In the genomic region with DNA sequence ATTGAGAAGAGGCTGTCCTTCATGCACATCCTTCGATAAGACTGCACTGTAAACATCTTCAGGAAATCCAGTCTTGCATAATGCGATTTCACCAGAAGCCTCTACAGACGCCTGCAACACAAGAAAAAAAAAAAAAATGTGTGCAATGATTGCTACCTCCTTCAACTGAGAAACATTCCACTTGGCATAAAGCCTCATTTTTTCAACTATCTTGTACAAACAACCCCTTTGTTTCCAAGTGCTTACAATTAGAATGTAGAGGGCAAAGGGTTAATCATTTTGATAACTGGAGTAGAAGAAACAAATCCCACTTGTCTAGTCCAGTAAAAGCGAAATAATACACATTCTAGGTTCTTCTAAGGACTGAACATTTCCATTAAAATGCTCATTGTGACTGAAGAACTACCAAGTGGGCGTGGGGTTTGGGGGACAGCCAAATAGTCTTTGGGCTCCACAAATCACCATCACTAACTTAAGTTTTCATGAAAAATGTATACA, we compare ENCODE assay signal across 13 cellular contexts. TPM values are rescaled to one million over a fixed set of nuclear protein-coding genes. Genes with fewer than 3 reads are reported as not detected.
DNase-seq lines count a peak whose midpoint lies in the region; FAIRE-seq and TF ChIP-seq lines count a peak whose summit lies in the region.
"Had no signal": no experiment of that assay in that cellular context is flagged by ENCODE, and none has a peak within 500 bp of the region (broad histone marks: within the 10 kb centered on the region; RNA-seq: fewer than 3 reads in every experiment).

No MANE protein-coding gene starts in this region.

- H4K20me1 ChIP-seq in BLaER1 treated with 17β-estradiol and CSF1 and Interleukin-3, amounts not matched to agents 10 nM and 100 nM: no peaks in the 10 kb centered on the region

- TF ChIP-seq CTCF in brain microvascular endothelial cell (IDR thresholded peaks at IDR 0.05; ENCODE audit: low read depth, low read length, missing control alignments): no peak
- no peak for TF ChIP-seq CTCF in liver (IDR thresholded peaks at IDR 0.05; ENCODE audit: low read depth, low read length, missing input control)

- H3K4me3 ChIP-seq in BLaER1 treated with 17β-estradiol and CSF1 and Interleukin-3, amounts not matched to agents 10 nM and 100 nM: no peak overlapping the region
- H3K4me3 ChIP-seq in brain microvascular endothelial cell (ENCODE audit: low read depth, low read length): no peak overlapping the region
- H3K4me3 ChIP-seq in liver (ENCODE audit: low read depth in 1 of 3, low read length in 3 of 3): no peak overlapping the region

- H3K9ac ChIP-seq in BLaER1 treated with 17β-estradiol and CSF1 and Interleukin-3, amounts not matched to agents 10 nM and 100 nM: no peak overlapping the region
- H3K9ac ChIP-seq in liver (ENCODE audit: low read depth in 1 of 2, low read length in 2 of 2): no peak overlapping the region

- WGBS in liver: 49% methylated on average over 5 of the region's 5 CpGs

- peak overlapping the region in 3 of 11 experiments; percentile 14 to 57 (median 27); a peak in 4 of 22 replicates for H3K27ac ChIP-seq in BLaER1 treated with 17β-estradiol and CSF1 and Interleukin-3, amounts not matched to agents 10 nM and 100 nM
- H3K27ac ChIP-seq in brain microvascular endothelial cell (no peak overlapping the region), liver (ENCODE audit: low read depth in 1 of 2, low read length in 2 of 2) (no peak overlapping the region)

- peak in 1 of 2 donors; percentile 20 for TF ChIP-seq RAD21 in liver (IDR thresholded peaks at IDR 0.05)

- no peak for FAIRE-seq in GM12891 (lab: Jason Lieb, UNC)
- FAIRE-seq: colon had no signal

- DNase-seq in NCI-H1105 treated with DMSO at 0.1 percent for 48 hours (lab: John Stamatoyannopoulos, UW): peak; percentile 55
- peak; percentile 62 for DNase-seq in brain microvascular endothelial cell
- DNase-seq in COLO668 (lab: John Stamatoyannopoulos, UW; ENCODE audit: unreplicated experiment): no peak
- DNase-seq in NCI-H345 (lab: John Stamatoyannopoulos, UW): no peak
- DNase-seq in KBM-7: no peak
- DNase-seq in GM12891 (ENCODE audit: insufficient read length, low spot score): no peak
- DNase-seq: activated CD4-positive, alpha-beta T cell treated with anti-CD3 and anti-CD28 coated beads, Interleukin-2, amount 10 ng/mL, durations not matched to agents 24 days and 14 days; CD4-positive, CD25-positive, alpha-beta regulatory T cell; NCI-H526 treated with DMSO at 0.1 percent for 48 hours; stimulated activated CD4-positive, alpha-beta T cell treated with anti-CD3 and anti-CD28 coated beads, Interleukin-4, amount 100 ng/mL, for 1 hour had no signal

- no peaks in the 10 kb centered on the region for H3K27me3 ChIP-seq in BLaER1 treated with 17β-estradiol and CSF1 and Interleukin-3, amounts not matched to agents 10 nM and 100 nM
- no peaks in the 10 kb centered on the region for H3K27me3 ChIP-seq in brain microvascular endothelial cell (replicated peaks)
- H3K27me3 ChIP-seq in liver (ENCODE audit: control insufficient read depth in 4 of 4, insufficient read depth in 4 of 4, low read length in 3 of 4): no peaks in the 10 kb centered on the region

- peaks cover 6 to 19% (median 11%) of the 10 kb centered on the region in 10 experiments; a peak in 19 of 20 replicates for H3K4me1 ChIP-seq in BLaER1 treated with 17β-estradiol and CSF1 and Interleukin-3, amounts not matched to agents 10 nM and 100 nM
- H3K4me1 ChIP-seq in liver (ENCODE audit: control insufficient read depth in 4 of 4, insufficient read depth in 4 of 4, low read length in 3 of 4): peaks cover 0 to 42% (median 5%) of the 10 kb centered on the region in 4 donors

- H3K36me3 ChIP-seq in BLaER1 treated with 17β-estradiol and CSF1 and Interleukin-3, amounts not matched to agents 10 nM and 100 nM: no peaks in the 10 kb centered on the region
- H3K36me3 ChIP-seq in brain microvascular endothelial cell (replicated peaks): peaks cover 2% of the 10 kb centered on the region
- no peaks in the 10 kb centered on the region for H3K36me3 ChIP-seq in liver (ENCODE audit: control insufficient read depth in 4 of 4, insufficient read depth in 3 of 4, low read depth in 1 of 4, low read length in 3 of 4)

- peak overlapping the region in 7 of 11 experiments; percentile 9 to 45 (median 29); a peak in 5 of 22 replicates for H3K4me2 ChIP-seq in BLaER1 treated with 17β-estradiol and CSF1 and Interleukin-3, amounts not matched to agents 10 nM and 100 nM

- no peak for TF ChIP-seq POLR2A in GM12891 (IDR thresholded peaks at IDR 0.05; ENCODE audit: low read depth, low read length)

- in situ Hi-C loops in brain microvascular endothelial cell (cut with HindIII; ENCODE audit: low pct_ligation_motif_present, low sequenced_read_pairs) (no loop called here), KBM-7 (cut with MboI; ENCODE audit: low pct_unique_long_range_greater_than_20kb, low sequenced_read_pairs) (no loop called here)

- no peaks in the 10 kb centered on the region for H3K9me3 ChIP-seq in BLaER1 treated with 17β-estradiol and CSF1 and Interleukin-3, amounts not matched to agents 10 nM and 100 nM (replicated peaks in 1 of 11)
- no peaks in the 10 kb centered on the region for H3K9me3 ChIP-seq in liver (ENCODE audit: control insufficient read depth in 4 of 4, low read length in 3 of 4)

TF ChIP-seq in liver, 16 proteins besides CTCF, POLR2A, EP300 and RAD21:
- TF ChIP-seq RXRA (IDR thresholded peaks at IDR 0.05) (peak in 1 of 2 donors; percentile 8), NR2F2 (IDR thresholded peaks at IDR 0.05) (peak; percentile 46), JUND (IDR thresholded peaks at IDR 0.05) (no peak), SP1 (IDR thresholded peaks at IDR 0.05) (no peak)
- TF ChIP-seq, protein P1, sequence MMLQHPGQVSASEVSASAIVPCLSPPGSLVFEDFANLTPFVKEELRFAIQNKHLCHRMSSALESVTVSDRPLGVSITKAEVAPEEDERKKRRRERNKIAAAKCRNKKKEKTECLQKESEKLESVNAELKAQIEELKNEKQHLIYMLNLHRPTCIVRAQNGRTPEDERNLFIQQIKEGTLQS (IDR thresholded peaks at IDR 0.05): no peak

TF ChIP-seq in GM12891, 5 proteins besides CTCF, POLR2A, EP300 and RAD21:
- TF ChIP-seq TAF1 (IDR thresholded peaks at IDR 0.05; ENCODE audit: low read depth, low read length): no peak
- no peak for TF ChIP-seq PAX5 (IDR thresholded peaks at IDR 0.05; ENCODE audit: insufficient read depth, low read length, severe bottlenecking)
- TF ChIP-seq POU2F2 (IDR thresholded peaks at IDR 0.05; ENCODE audit: low read depth, low read length): no peak
- TF ChIP-seq POLR2AphosphoS5 (IDR thresholded peaks at IDR 0.05; ENCODE audit: low read depth, low read length): no peak
- TF ChIP-seq SPI1 (IDR thresholded peaks at IDR 0.05; ENCODE audit: low read depth, low read length): no peak

RNA-seq across cellular contexts. Expression of a gene that starts 29.2 kb away (rescaled TPM):
- 10 to 100 TPM; 38.1 to 49.5 TPM for total RNA-seq in liver
- 10 to 100 TPM; 14.2 to 14.8 TPM for polyA plus RNA-seq in liver
- polyA plus RNA-seq in GM12891 (2012; ENCODE audit: low read depth, missing spikeins): 0.14 TPM
- total RNA-seq: CD4-positive, CD25-positive, alpha-beta regulatory T cell had no signal
- polyA plus RNA-seq: CD4-positive, CD25-positive, alpha-beta regulatory T cell had no signal

Comparison
In these comparisons a context has a peak if more than half of its experiments do, and no peak if none do; other contexts are left out.
1. DNase-seq: peak in NCI-H1105 treated with DMSO at 0.1 percent for 48 hours (single experiment) and brain microvascular endothelial cell (single experiment); none in COLO668 (single experiment), NCI-H345 (single experiment), KBM-7 (single experiment) and GM12891 (single experiment).